8 cellular contexts compared by ENCODE assay signal in the genomic region with DNA sequence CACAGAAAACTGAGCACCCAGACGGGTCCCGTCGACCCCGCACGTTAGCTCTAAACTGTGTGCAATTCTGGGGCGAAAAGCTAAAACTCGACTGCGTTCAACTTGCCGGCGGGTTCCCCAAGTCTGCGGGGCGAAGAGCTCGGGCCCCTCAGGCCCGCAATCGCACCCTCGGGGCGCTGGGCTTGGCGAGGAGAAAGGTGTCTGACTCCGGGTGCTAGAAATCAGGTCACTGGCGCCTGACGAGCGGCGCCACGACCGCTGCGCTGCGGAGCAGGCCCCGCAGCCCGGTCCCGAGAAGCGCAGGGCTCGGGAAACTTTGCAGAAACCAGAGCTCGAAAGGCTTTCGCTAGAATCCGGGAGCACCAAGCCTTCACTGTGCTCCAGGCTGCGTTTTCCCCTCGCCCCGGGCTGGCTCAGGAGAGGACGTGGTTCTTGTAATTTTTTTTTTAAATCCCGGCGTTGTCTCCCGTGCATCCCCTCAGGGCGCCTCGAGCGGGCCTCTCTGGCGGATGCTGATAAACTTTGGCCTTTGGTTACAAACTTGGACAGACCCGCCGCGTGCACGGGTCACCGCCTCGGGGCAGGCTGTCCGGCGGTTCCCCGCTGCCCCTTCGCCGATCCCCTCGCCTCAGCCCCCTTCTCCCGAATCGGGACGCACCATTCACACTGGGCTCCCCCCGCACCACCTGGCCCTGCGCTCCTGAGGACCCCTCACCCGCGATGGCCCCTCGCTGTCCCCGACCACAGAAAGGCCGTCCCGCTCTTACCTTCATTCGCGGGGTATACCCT. TPM values are rescaled to one million over a fixed set of nuclear protein-coding genes. Genes with fewer than 3 reads are reported as not detected.
DNase-seq lines count a peak whose midpoint lies in the region; ATAC-seq and TF ChIP-seq lines count a peak whose summit lies in the region.

No MANE protein-coding gene starts in this region.

- H3K27me3 ChIP-seq in adrenal gland (peaks cover 19% of the 10 kb centered on the region), right atrium auricular region (no peaks in the 10 kb centered on the region), rectal smooth muscle tissue (ENCODE audit: control insufficient read depth, insufficient read depth, low read length) (peaks cover 5% of the 10 kb centered on the region)

- H4K20me1 ChIP-seq in OCI-LY7 (ENCODE audit: insufficient read depth, low read length), result no peaks in the 10 kb centered on the region

- 0 to 1% (median 0%) methylated on average over 13 to 71 of the region's 71 CpGs for WGBS in adrenal gland, 4 donors

- no peak for TF ChIP-seq CTCF in OCI-LY7 (conservative IDR thresholded peaks at IDR 0.05; ENCODE audit: low read length)
- TF ChIP-seq CTCF in adrenal gland (IDR thresholded peaks at IDR 0.05), result no peak
- no peak for TF ChIP-seq CTCF in right atrium auricular region (IDR thresholded peaks at IDR 0.05)

- peak overlapping the region; percentile 79 for H3K4me2 ChIP-seq in OCI-LY7 (ENCODE audit: low read length)

- H3K9me3 ChIP-seq in OCI-LY7 (ENCODE audit: low read length), result no peaks in the 10 kb centered on the region
- H3K9me3 ChIP-seq in adrenal gland (replicated peaks in 1 of 3), result no peaks in the 10 kb centered on the region
- no peaks in the 10 kb centered on the region for H3K9me3 ChIP-seq in right atrium auricular region

- TF ChIP-seq POLR2A in adrenal gland (IDR thresholded peaks at IDR 0.05), result no peak

- H3K79me2 ChIP-seq in OCI-LY7 (ENCODE audit: insufficient read depth, low read depth, low read length), result no peaks in the 10 kb centered on the region

- intact Hi-C loops in OCI-LY7 (cut with micrococcal nuclease; ENCODE audit: unreplicated experiment) (loop anchor here (5.0 to 10.0 kb wide), 2 partner anchors 177 to 369 kb away; no protein-coding TSS in a partner anchor), adrenal gland (cut with DNase I) (loop anchor here (2.0 to 5.0 kb wide), 3 partner anchors 884 to 1834 kb away; no protein-coding TSS in a partner anchor)

- POLR2A ChIA-PET in OCI-LY7 (lab: Charles Lee), result no interaction called here

- H3K9ac ChIP-seq in rectal smooth muscle tissue (ENCODE audit: low read length), result peak overlapping the region; percentile 42

- BruUV-seq in OCI-LY7 (replicated peaks; lab: Mats Ljungman, UMichigan), result no TSS peak

- peaks cover 11% of the 10 kb centered on the region for H3K4me1 ChIP-seq in OCI-LY7 (ENCODE audit: insufficient read depth, low read length, poor library complexity, severe bottlenecking)
- peaks cover 9 to 17% of the 10 kb centered on the region in 2 donors for H3K4me1 ChIP-seq in adrenal gland (replicated peaks in 1 of 2)
- H3K4me1 ChIP-seq in right atrium auricular region, result peaks cover 0 to 46% of the 10 kb centered on the region in 2 donors
- H3K4me1 ChIP-seq in rectal smooth muscle tissue (ENCODE audit: control insufficient read depth, insufficient read depth, low read length), result peaks cover 4% of the 10 kb centered on the region

- peak overlapping the region; percentile 58 for H2AFZ ChIP-seq in OCI-LY7 (ENCODE audit: low read length)

- H3K27ac ChIP-seq in OCI-LY7 (ENCODE audit: low read depth, low read length, poor library complexity, severe bottlenecking) (no peak overlapping the region), adrenal gland (peak overlapping the region in 1 of 5 donors; percentile 66), right atrium auricular region (peak overlapping the region; percentile 76 to 91), rectal smooth muscle tissue (ENCODE audit: low read depth, low read length) (peak overlapping the region; percentile 81)

- ATAC-seq in HG02759 (IDR thresholded peaks at IDR 0.05; ENCODE audit: unreplicated experiment), result peak; percentile 12

- CTCF ChIA-PET in OCI-LY7 (lab: Charles Lee; ENCODE audit: unreplicated experiment), result no interaction called here

- peak in 2 of 3 experiments; percentile 51 to 67 for DNase-seq in NCI-H1417 (lab: John Stamatoyannopoulos, UW)
- DNase-seq in NCI-H1417 treated with DMSO at 0.1 percent for 48 hours (lab: John Stamatoyannopoulos, UW), result no peak
- no peak for DNase-seq in OCI-LY7 (ENCODE audit: low spot score)
- peak; percentile 15 to 54 (median 33) for DNase-seq in adrenal gland
- no peak for DNase-seq in right atrium auricular region (ENCODE audit: low spot score)
- DNase-seq in NOMO-1 treated with dmso at 0.1 percent for 144 hours (lab: John Stamatoyannopoulos, UW; ENCODE audit: unreplicated experiment), result no peak

- H3K36me3 ChIP-seq in OCI-LY7 (ENCODE audit: insufficient read depth, low read length) (no peaks in the 10 kb centered on the region), adrenal gland (replicated peaks in 1 of 2) (no peaks in the 10 kb centered on the region), right atrium auricular region (peaks cover 6% of the 10 kb centered on the region), rectal smooth muscle tissue (ENCODE audit: control insufficient read depth, insufficient read depth, low read length) (no peaks in the 10 kb centered on the region)

- no peaks in the 10 kb centered on the region for H3K9me2 ChIP-seq in OCI-LY7 (ENCODE audit: insufficient read depth, low read length)

- peak overlapping the region; percentile 63 for H3K4me3 ChIP-seq in OCI-LY7 (ENCODE audit: low read depth, low read length, poor library complexity, severe bottlenecking)
- H3K4me3 ChIP-seq in adrenal gland, result peak overlapping the region in 3 of 4 donors; percentile 9 to 83 (median 41)
- peak overlapping the region; percentile 67 to 87 for H3K4me3 ChIP-seq in right atrium auricular region
- peak overlapping the region; percentile 96 for H3K4me3 ChIP-seq in rectal smooth muscle tissue (ENCODE audit: low read length)

RNA-seq across cellular contexts. Expression of a gene that starts 0.5 kb away (rescaled TPM):
- not detected in 2 replicates for total RNA-seq in OCI-LY7 (2014; rRNA removed; shearing (Covaris generic))
- total RNA-seq in OCI-LY7 (2022), result 0.23 TPM in 1 of 2 replicates, not detected in the other
- 10 to 100 TPM in 6 of 8 donors, 1 to 10 TPM in 2; 3.0 to 37.2 (median 13.1) TPM for total RNA-seq in adrenal gland
- polyA plus RNA-seq in adrenal gland, result 1 to 10 TPM; 3.8 to 6.4 (median 4.0) TPM
- total RNA-seq in right atrium auricular region, result 100 to 1,000 TPM in 1 of 2 donors, 10 to 100 TPM in 1; 74.2 to 107 TPM

Comparison
In these comparisons a context has a peak if more than half of its experiments do, and no peak if none do; other contexts are left out.
1. DNase-seq: peak in NCI-H1417 (2 of 3) and adrenal gland (7 of 7); none in NCI-H1417 treated with DMSO at 0.1 percent for 48 hours (single experiment), OCI-LY7 (single experiment), right atrium auricular region (single experiment) and NOMO-1 treated with dmso at 0.1 percent for 144 hours (single experiment).
2. H3K4me3 ChIP-seq: peak in every context shown above with its lines; median percentile 96 in rectal smooth muscle tissue; 77 in right atrium auricular region; 63 in OCI-LY7; 41 in adrenal gland.